In genomic region chr17:42194133-42194899, GRCh38 we compare ENCODE assay signal across 1 cellular context.
TF ChIP-seq lines count a peak whose summit lies in the region.

Gene GHDC (minus strand): TSS chr17:42194494. CDS start chr17:42193581, 913 bp downstream.

TF ChIP-seq in HepG2, 621 proteins besides CTCF, POLR2A, EP300 and RAD21 (continued from another document and continues in another):
- TF ChIP-seq MTERF4 (CRISPR knock-in tag; IDR thresholded peaks at IDR 0.05): peak; percentile 94
- no peak for TF ChIP-seq ZNF280D (CRISPR knock-in tag; IDR thresholded peaks at IDR 0.05)
- TF ChIP-seq ZNF274 (CRISPR knock-in tag; IDR thresholded peaks at IDR 0.05): no peak
- TF ChIP-seq ZNF839 (CRISPR knock-in tag; IDR thresholded peaks at IDR 0.05; ENCODE audit: borderline replicate concordance): 0 out of 2 replicates have a peak, but pooled peaks have one; percentile 49
- TF ChIP-seq ZNF570 (CRISPR knock-in tag; IDR thresholded peaks at IDR 0.05; ENCODE audit: borderline replicate concordance): no peak
- peak; percentile 74; the same call in 1 of the 2 replicates for TF ChIP-seq ZNF552 (CRISPR knock-in tag; IDR thresholded peaks at IDR 0.05; ENCODE audit: borderline replicate concordance)
- TF ChIP-seq TEAD2 (CRISPR knock-in tag; IDR thresholded peaks at IDR 0.05): no peak
- no peak for TF ChIP-seq ZNF720 (CRISPR knock-in tag; IDR thresholded peaks at IDR 0.05)
- 0 out of 2 replicates have a peak, but pooled peaks have one; percentile 32 for TF ChIP-seq CHD4 (IDR thresholded peaks at IDR 0.05; ENCODE audit: borderline replicate concordance, low read length)
- TF ChIP-seq PAX8 (CRISPR knock-in tag; IDR thresholded peaks at IDR 0.05; ENCODE audit: borderline replicate concordance): no peak
- peak; percentile 77 for TF ChIP-seq ARNT2 (CRISPR knock-in tag; IDR thresholded peaks at IDR 0.05; ENCODE audit: low read depth)
- TF ChIP-seq KDM1A (CRISPR knock-in tag; IDR thresholded peaks at IDR 0.05): 0 out of 2 replicates have a peak, but pooled peaks have one; percentile 10
- no peak; the same call in 1 of the 2 replicates for TF ChIP-seq NKX3-1 (CRISPR knock-in tag; IDR thresholded peaks at IDR 0.05)
- peak; percentile 44; the same call in 1 of the 2 replicates for TF ChIP-seq RBFOX2 (IDR thresholded peaks at IDR 0.05; ENCODE audit: low read depth, low read length)
- TF ChIP-seq ZNF550 (CRISPR knock-in tag; IDR thresholded peaks at IDR 0.05; ENCODE audit: borderline replicate concordance): peak; percentile 47; the same call in 1 of the 2 replicates
- peak; percentile 95 for TF ChIP-seq KAT8 (CRISPR knock-in tag; IDR thresholded peaks at IDR 0.05)
- TF ChIP-seq ZNF296 (CRISPR knock-in tag; conservative IDR thresholded peaks at IDR 0.05): 0 out of 2 replicates have a peak, but pooled peaks have one; percentile 32
- TF ChIP-seq ZNF326 (CRISPR knock-in tag; IDR thresholded peaks at IDR 0.05; ENCODE audit: borderline replicate concordance): no peak
- TF ChIP-seq FOXK2 (IDR thresholded peaks at IDR 0.05): no peak
- TF ChIP-seq ZNF75D (CRISPR knock-in tag; IDR thresholded peaks at IDR 0.05; ENCODE audit: borderline replicate concordance): no peak
- peak; percentile 74; the same call in 1 of the 2 replicates for TF ChIP-seq ZNF430 (CRISPR knock-in tag; IDR thresholded peaks at IDR 0.05)
- TF ChIP-seq ZNF724P (CRISPR knock-in tag; IDR thresholded peaks at IDR 0.05; ENCODE audit: borderline replicate concordance): peak; percentile 86; the same call in 1 of the 2 replicates
- peak; percentile 80 for TF ChIP-seq SPEN (CRISPR knock-in tag; IDR thresholded peaks at IDR 0.05; ENCODE audit: low read depth)
- TF ChIP-seq KDM4B (CRISPR knock-in tag; IDR thresholded peaks at IDR 0.05): peak; percentile 92; the same call in 1 of the 2 replicates
- peak; percentile 74; the same call in 1 of the 2 replicates for TF ChIP-seq ELF3 (CRISPR knock-in tag; IDR thresholded peaks at IDR 0.05)
- 0 out of 2 replicates have a peak, but pooled peaks have one; percentile 87 for TF ChIP-seq IRF1 (CRISPR knock-in tag; IDR thresholded peaks at IDR 0.05; ENCODE audit: low read depth)
- no peak for TF ChIP-seq ZBTB2 (CRISPR knock-in tag; IDR thresholded peaks at IDR 0.05; ENCODE audit: low read depth)
- TF ChIP-seq ZNF383 (CRISPR knock-in tag; IDR thresholded peaks at IDR 0.05; ENCODE audit: borderline replicate concordance): no peak
- no peak for TF ChIP-seq CHD2 (IDR thresholded peaks at IDR 0.05; ENCODE audit: low read depth, low read length)
- TF ChIP-seq YEATS4 (CRISPR knock-in tag; IDR thresholded peaks at IDR 0.05; ENCODE audit: borderline replicate concordance): peak; percentile 67; the same call in 1 of the 2 replicates
- no peak for TF ChIP-seq FLYWCH1 (CRISPR knock-in tag; IDR thresholded peaks at IDR 0.05)
- peak; percentile 95 for TF ChIP-seq ZNF687 (CRISPR knock-in tag; IDR thresholded peaks at IDR 0.05)
- TF ChIP-seq HOXD1 (CRISPR knock-in tag; IDR thresholded peaks at IDR 0.05): peak; percentile 63; the same call in 1 of the 2 replicates
- TF ChIP-seq ZNF558 (CRISPR knock-in tag; IDR thresholded peaks at IDR 0.05; ENCODE audit: borderline replicate concordance): 0 out of 2 replicates have a peak, but pooled peaks have one; percentile 47
- TF ChIP-seq ZNF501 (CRISPR knock-in tag; IDR thresholded peaks at IDR 0.05): peak; percentile 88; the same call in 1 of the 2 replicates
- peak; percentile 93 for TF ChIP-seq HNF1B (CRISPR knock-in tag; IDR thresholded peaks at IDR 0.05)
- peak; percentile 100 for TF ChIP-seq ZFP91 (CRISPR knock-in tag; IDR thresholded peaks at IDR 0.05; ENCODE audit: borderline replicate concordance)
- peak; percentile 62 for TF ChIP-seq FOXP4 (CRISPR knock-in tag; IDR thresholded peaks at IDR 0.05)
- peak; percentile 74; the same call in 1 of the 2 replicates for TF ChIP-seq ZNF605 (CRISPR knock-in tag; IDR thresholded peaks at IDR 0.05)
- TF ChIP-seq NR2F6 (IDR thresholded peaks at IDR 0.05): no peak
- peak; percentile 15; the same call in 1 of the 2 replicates for TF ChIP-seq NR2F6 (CRISPR knock-in tag; IDR thresholded peaks at IDR 0.05)
- no peak for TF ChIP-seq PLSCR1 (CRISPR knock-in tag; IDR thresholded peaks at IDR 0.05; ENCODE audit: borderline replicate concordance)
- TF ChIP-seq THAP11 (CRISPR knock-in tag; IDR thresholded peaks at IDR 0.05): peak; percentile 92
- TF ChIP-seq PAWR (CRISPR knock-in tag; IDR thresholded peaks at IDR 0.05; ENCODE audit: borderline replicate concordance): no peak
- no peak for TF ChIP-seq KLF15 (CRISPR knock-in tag; IDR thresholded peaks at IDR 0.05; ENCODE audit: borderline replicate concordance)
- no peak for TF ChIP-seq MBNL3 (CRISPR knock-in tag; conservative IDR thresholded peaks at IDR 0.05)
- peak; percentile 51; the same call in 1 of the 2 replicates for TF ChIP-seq ARHGAP35 (CRISPR knock-in tag; IDR thresholded peaks at IDR 0.05; ENCODE audit: borderline replicate concordance)
